ENCODE assay signal across 22 cellular contexts in the genomic region with DNA sequence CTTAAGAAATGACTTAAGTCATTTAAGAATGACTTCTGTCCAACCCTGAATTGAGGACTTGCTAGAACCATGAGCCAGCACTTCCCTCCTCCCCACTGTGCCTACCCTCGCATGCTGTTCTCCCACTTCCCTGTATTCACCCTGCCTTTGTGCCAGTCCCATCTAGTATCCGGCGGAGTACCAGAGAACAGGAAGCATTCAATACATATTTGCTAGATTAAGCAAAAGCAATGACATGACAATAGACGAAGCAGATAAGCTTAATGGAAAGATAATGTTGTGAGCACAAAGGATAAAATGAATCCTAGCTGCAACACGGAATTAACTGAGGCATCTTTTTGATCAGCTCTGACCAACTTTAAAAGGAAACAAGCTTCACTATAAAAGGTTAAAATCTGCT.
"Had no signal": no experiment of that assay in that cellular context is flagged by ENCODE, and none has a peak within 500 bp of the region (broad histone marks: within the 10 kb centered on the region; RNA-seq: fewer than 3 reads in every experiment).

No MANE protein-coding gene starts in this region.

- H3K36me3 ChIP-seq: adrenal gland had no signal

- FAIRE-seq: astrocyte, keratinocyte had no signal

- H3K4me1 ChIP-seq: foreskin keratinocyte had no signal

- H3K27ac Mint-ChIP-seq: activated CD4-positive, alpha-beta T cell treated with anti-CD3 and anti-CD28 coated beads for 36 hours; activated naive CD4-positive, alpha-beta T cell treated with anti-CD3 and anti-CD28 coated beads, Interleukin-2, amount 50 U/mL, for 72 hours; activated T-helper 1 cell treated with anti-CD3 and anti-CD28 coated beads, Interleukin-12 subunit alpha, Interleukin-12 subunit beta, Interleukin-2, Interleukin-4 antibody, amounts not matched to agents 30 ng/mL and 10 ng/mL and 1 ng/mL, durations not matched to agents 14 hours and 24 hours and 36 hours; effector memory CD8-positive, alpha-beta T cell; nephron; stimulated activated effector memory CD8-positive, alpha-beta T cell treated with anti-CD3 and anti-CD28 coated beads, Interleukin-12 subunit alpha, Interleukin-12 subunit beta, amount 100 ng/mL, for 72 hours; type B pancreatic cell had no signal

- H3K27ac ChIP-seq: adrenal gland, foreskin keratinocyte, testis had no signal

- H3K9me3 ChIP-seq: adrenal gland, testis had no signal

- DNase-seq: activated CD4-positive, alpha-beta T cell treated with anti-CD3 and anti-CD28 coated beads for 36 hours; activated CD4-positive, alpha-beta T cell treated with anti-CD3 and anti-CD28 coated beads, Interleukin-2, amount 50 U/mL, for 48 hours; activated gamma-delta T cell treated with Interleukin-2 at 50 U/mL for 16 hours; activated T-cell treated with anti-CD3 and anti-CD28 coated beads for 4 hours; adrenal gland; effector memory CD8-positive, alpha-beta T cell; foreskin keratinocyte; hypothalamus; midbrain; nucleus accumbens; stimulated activated CD4-positive, alpha-beta T cell treated with anti-CD3 and anti-CD28 coated beads, Interleukin-4, amount 100 ng/mL, for 24 hours; testis had no signal

- H3K4me1 Mint-ChIP-seq: activated CD4-positive, alpha-beta T cell treated with anti-CD3 and anti-CD28 coated beads for 36 hours; nephron; stimulated activated effector memory CD8-positive, alpha-beta T cell treated with anti-CD3 and anti-CD28 coated beads, Interleukin-12 subunit alpha, Interleukin-12 subunit beta, amount 100 ng/mL, for 72 hours had no signal

- H3K27me3 Mint-ChIP-seq: effector memory CD8-positive, alpha-beta T cell had no signal

- H3K4me3 ChIP-seq: adrenal gland, lung, testis had no signal

- H3K36me3 Mint-ChIP-seq: activated naive CD4-positive, alpha-beta T cell treated with anti-CD3 and anti-CD28 coated beads, Interleukin-2, amount 50 U/mL, for 72 hours; stimulated activated effector memory CD8-positive, alpha-beta T cell treated with anti-CD3 and anti-CD28 coated beads, Interleukin-12 subunit alpha, Interleukin-12 subunit beta, amount 100 ng/mL, for 72 hours; type B pancreatic cell had no signal

- ATAC-seq: activated CD4-positive, alpha-beta T cell treated with anti-CD3 and anti-CD28 coated beads for 36 hours; activated naive CD4-positive, alpha-beta T cell treated with anti-CD3 and anti-CD28 coated beads, Interleukin-2, amount 50 U/mL, for 72 hours; effector memory CD8-positive, alpha-beta T cell; left lobe of liver; sciatic nerve; stimulated activated effector memory CD8-positive, alpha-beta T cell treated with anti-CD3 and anti-CD28 coated beads, Interleukin-12 subunit alpha, Interleukin-12 subunit beta, amount 100 ng/mL, for 72 hours had no signal

- H3K27me3 ChIP-seq: adrenal gland, foreskin keratinocyte, testis had no signal

- H3K4me3 Mint-ChIP-seq: activated CD4-positive, alpha-beta T cell treated with anti-CD3 and anti-CD28 coated beads for 36 hours; activated T-helper 1 cell treated with anti-CD3 and anti-CD28 coated beads, Interleukin-12 subunit alpha, Interleukin-12 subunit beta, Interleukin-2, Interleukin-4 antibody, amounts not matched to agents 30 ng/mL and 10 ng/mL and 1 ng/mL, durations not matched to agents 14 hours and 24 hours and 36 hours; effector memory CD8-positive, alpha-beta T cell; nephron; stimulated activated effector memory CD8-positive, alpha-beta T cell treated with anti-CD3 and anti-CD28 coated beads, Interleukin-12 subunit alpha, Interleukin-12 subunit beta, amount 100 ng/mL, for 72 hours; type B pancreatic cell had no signal

- H3K9me3 Mint-ChIP-seq: activated T-helper 1 cell treated with anti-CD3 and anti-CD28 coated beads, Interleukin-12 subunit alpha, Interleukin-12 subunit beta, Interleukin-2, Interleukin-4 antibody, amounts not matched to agents 30 ng/mL and 10 ng/mL and 1 ng/mL, durations not matched to agents 14 hours and 24 hours and 36 hours; type B pancreatic cell had no signal
